Comparison of ENCODE assay signal across 1 cellular context in the genomic region with DNA sequence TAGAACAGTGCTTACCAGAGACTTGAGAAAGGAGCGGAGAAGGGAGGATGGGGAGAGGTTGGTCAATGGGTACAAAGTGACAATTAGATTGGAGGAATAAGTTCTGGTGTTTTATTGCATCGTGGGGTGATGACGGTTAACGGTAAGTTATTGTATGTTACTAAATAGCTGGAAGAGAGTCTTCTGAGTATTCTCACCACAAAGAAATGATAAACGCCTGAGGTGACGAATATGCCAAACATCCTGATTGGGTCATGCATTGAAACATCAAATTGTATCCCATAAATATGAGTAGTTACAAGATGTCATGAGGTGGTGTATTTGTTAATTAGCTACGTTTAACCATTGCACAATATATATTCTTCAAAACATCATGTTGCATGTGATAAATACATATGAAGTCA.
TF ChIP-seq lines count a peak whose summit lies in the region.

No MANE protein-coding gene starts in this region.

TF ChIP-seq in HepG2, 621 proteins besides CTCF, POLR2A, EP300 and RAD21:
- TF ChIP-seq ZFX (CRISPR knock-in tag; IDR thresholded peaks at IDR 0.05; ENCODE audit: low read depth): no peak
- TF ChIP-seq, protein P1, sequence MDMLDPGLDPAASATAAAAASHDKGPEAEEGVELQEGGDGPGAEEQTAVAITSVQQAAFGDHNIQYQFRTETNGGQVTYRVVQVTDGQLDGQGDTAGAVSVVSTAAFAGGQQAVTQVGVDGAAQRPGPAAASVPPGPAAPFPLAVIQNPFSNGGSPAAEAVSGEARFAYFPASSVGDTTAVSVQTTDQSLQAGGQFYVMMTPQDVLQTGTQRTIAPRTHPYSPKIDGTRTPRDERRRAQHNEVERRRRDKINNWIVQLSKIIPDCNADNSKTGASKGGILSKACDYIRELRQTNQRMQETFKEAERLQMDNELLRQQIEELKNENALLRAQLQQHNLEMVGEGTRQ (IDR thresholded peaks at IDR 0.05; ENCODE audit: low read depth, low read length): no peak
- TF ChIP-seq, protein P1 (CRISPR knock-in tag; IDR thresholded peaks at IDR 0.05; ENCODE audit: borderline replicate concordance): no peak
- TF ChIP-seq ZNF605 (CRISPR knock-in tag; IDR thresholded peaks at IDR 0.05): no peak
- no peak for TF ChIP-seq TEAD3 (CRISPR knock-in tag; optimal IDR thresholded peaks at IDR 0.05; ENCODE audit: borderline replicate concordance)
- TF ChIP-seq, protein P2, sequence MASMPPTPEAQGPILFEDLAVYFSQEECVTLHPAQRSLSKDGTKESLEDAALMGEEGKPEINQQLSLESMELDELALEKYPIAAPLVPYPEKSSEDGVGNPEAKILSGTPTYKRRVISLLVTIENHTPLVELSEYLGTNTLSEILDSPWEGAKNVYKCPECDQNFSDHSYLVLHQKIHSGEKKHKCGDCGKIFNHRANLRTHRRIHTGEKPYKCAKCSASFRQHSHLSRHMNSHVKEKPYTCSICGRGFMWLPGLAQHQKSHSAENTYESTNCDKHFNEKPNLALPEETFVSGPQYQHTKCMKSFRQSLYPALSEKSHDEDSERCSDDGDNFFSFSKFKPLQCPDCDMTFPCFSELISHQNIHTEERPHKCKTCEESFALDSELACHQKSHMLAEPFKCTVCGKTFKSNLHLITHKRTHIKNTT (CRISPR knock-in tag; IDR thresholded peaks at IDR 0.05): no peak
- TF ChIP-seq CEBPB (IDR thresholded peaks at IDR 0.05; ENCODE audit: borderline replicate concordance, low read depth, low read length): peak; percentile 78
- TF ChIP-seq ASH2L (IDR thresholded peaks at IDR 0.05; ENCODE audit: insufficient read length, low read depth, low read length): no peak
